1 cellular context compared by ENCODE assay signal in genomic region chr17:1003972-1004768, GRCh38.
TF ChIP-seq lines count a peak whose summit lies in the region.

No MANE protein-coding gene starts in this region.

TF ChIP-seq in endothelial cell of umbilical vein, 7 proteins besides CTCF, POLR2A, EP300 and RAD21 (continued from another document):
- TF ChIP-seq MYC (IDR thresholded peaks at IDR 0.05; ENCODE audit: low read depth, low read length) (no peak), FOS (IDR thresholded peaks at IDR 0.05; ENCODE audit: borderline replicate concordance, insufficient read depth, low read length) (peak; percentile 16), JUN (IDR thresholded peaks at IDR 0.05; ENCODE audit: borderline replicate concordance, insufficient read depth, insufficient read length, low read depth) (peak; percentile 24), MAX (IDR thresholded peaks at IDR 0.05; ENCODE audit: insufficient read depth, insufficient read length) (no peak)
